Comparison of ENCODE assay signal across 14 cellular contexts in the genomic region with DNA sequence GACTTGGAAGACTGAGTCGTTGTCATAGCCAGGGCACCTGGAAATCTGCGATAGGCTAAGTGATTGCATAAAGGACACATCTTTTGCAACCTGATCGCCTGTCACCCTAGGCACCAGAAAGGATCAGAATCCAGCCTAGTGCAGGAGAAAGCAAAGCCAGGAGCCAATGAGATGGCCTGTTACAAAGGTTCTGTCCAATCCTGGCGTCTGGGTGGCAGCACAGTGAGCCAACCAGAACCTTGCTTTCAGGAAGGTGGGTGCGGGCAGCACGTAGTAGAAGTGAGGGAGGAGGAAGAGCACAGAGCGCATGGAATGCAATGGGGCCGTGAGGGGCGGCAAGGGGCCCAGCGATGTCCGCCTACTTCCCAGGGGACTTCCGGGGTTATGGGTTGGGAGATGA.
A peak's percentile ranks its signal among the peaks of the same experiment; 100 is the strongest.
DNase-seq lines count a peak whose midpoint lies in the region; ATAC-seq and TF ChIP-seq lines count a peak whose summit lies in the region.
"Had no signal": no experiment of that assay in that cellular context is flagged by ENCODE, and none has a peak within 500 bp of the region (broad histone marks: within the 10 kb centered on the region; RNA-seq: fewer than 3 reads in every experiment).

No MANE protein-coding gene starts in this region.

- peaks cover 2% of the 10 kb centered on the region for H3K27me3 Mint-ChIP-seq in activated T-helper 1 cell treated with anti-CD3 and anti-CD28 coated beads, Interleukin-12 subunit alpha, Interleukin-12 subunit beta, Interleukin-2, Interleukin-4 antibody, amounts not matched to agents 30 ng/mL and 10 ng/mL and 1 ng/mL, durations not matched to agents 14 hours and 24 hours and 36 hours (ENCODE audit: insufficient read depth)
- peaks cover 3% of the 10 kb centered on the region for H3K27me3 Mint-ChIP-seq in activated CD8-positive, alpha-beta T cell treated with anti-CD3 and anti-CD28 coated beads for 36 hours

- H3K4me3 ChIP-seq in trophoblast cell (ENCODE audit: low read depth, low read length) = no peak overlapping the region

- in situ Hi-C loops in GM13977 (cut with MboI; ENCODE audit: low pct_unique_long_range_greater_than_20kb, low sequenced_read_pairs, unreplicated experiment) = no loop called here

- no peaks in the 10 kb centered on the region for H3K79me1 ChIP-seq in trophoblast cell (ENCODE audit: low read length)

- H4K12ac ChIP-seq in trophoblast cell (ENCODE audit: low read depth, low read length) = no peak overlapping the region

- POLR2A ChIA-PET in activated CD8-positive, alpha-beta T cell treated with anti-CD3 and anti-CD28 coated beads for 36 hours (lab: Charles Lee) = no interaction called here

- H3K79me2 ChIP-seq in trophoblast cell (ENCODE audit: control insufficient read depth, insufficient read depth, low read length, poor library complexity) = no peaks in the 10 kb centered on the region

- no peak overlapping the region for H3K27ac ChIP-seq in trophoblast cell (ENCODE audit: low read depth, low read length)

- no peak overlapping the region for H3K14ac ChIP-seq in trophoblast cell (ENCODE audit: low read length)

- H2BK5ac ChIP-seq in trophoblast cell (ENCODE audit: low read depth, low read length, poor library complexity) = no peak overlapping the region

- no peaks in the 10 kb centered on the region for H3K27me3 ChIP-seq in trophoblast cell (ENCODE audit: insufficient read depth, low read length)

- no peak overlapping the region for H4K8ac ChIP-seq in trophoblast cell (ENCODE audit: low read depth, low read length)

- H3K4me3 Mint-ChIP-seq in activated T-helper 1 cell treated with anti-CD3 and anti-CD28 coated beads, Interleukin-12 subunit alpha, Interleukin-12 subunit beta, Interleukin-2, Interleukin-4 antibody, amounts not matched to agents 30 ng/mL and 10 ng/mL and 1 ng/mL, durations not matched to agents 14 hours and 24 hours and 36 hours = no peak overlapping the region
- peak overlapping the region; percentile 45 for H3K4me3 Mint-ChIP-seq in activated CD8-positive, alpha-beta T cell treated with anti-CD3 and anti-CD28 coated beads for 36 hours

- ATAC-seq in activated CD8-positive, alpha-beta T cell treated with anti-CD3 and anti-CD28 coated beads for 36 hours = peak; percentile 56

- no peaks in the 10 kb centered on the region for H3K9me3 Mint-ChIP-seq in activated T-helper 1 cell treated with anti-CD3 and anti-CD28 coated beads, Interleukin-12 subunit alpha, Interleukin-12 subunit beta, Interleukin-2, Interleukin-4 antibody, amounts not matched to agents 30 ng/mL and 10 ng/mL and 1 ng/mL, durations not matched to agents 14 hours and 24 hours and 36 hours
- H3K9me3 Mint-ChIP-seq in activated CD8-positive, alpha-beta T cell treated with anti-CD3 and anti-CD28 coated beads for 36 hours = no peaks in the 10 kb centered on the region

- no peak overlapping the region for H4K91ac ChIP-seq in trophoblast cell (ENCODE audit: low read depth, low read length)

- H3K36me3 Mint-ChIP-seq in activated T-helper 1 cell treated with anti-CD3 and anti-CD28 coated beads, Interleukin-12 subunit alpha, Interleukin-12 subunit beta, Interleukin-2, Interleukin-4 antibody, amounts not matched to agents 30 ng/mL and 10 ng/mL and 1 ng/mL, durations not matched to agents 14 hours and 24 hours and 36 hours (ENCODE audit: low read depth) = no peaks in the 10 kb centered on the region
- H3K36me3 Mint-ChIP-seq in activated CD8-positive, alpha-beta T cell treated with anti-CD3 and anti-CD28 coated beads for 36 hours (ENCODE audit: low read depth) = no peaks in the 10 kb centered on the region

- CTCF ChIA-PET in activated CD8-positive, alpha-beta T cell treated with anti-CD3 and anti-CD28 coated beads for 36 hours (lab: Charles Lee) = no interaction called here

- intact Hi-C loops in activated T-helper 1 cell treated with anti-CD3 and anti-CD28 coated beads, Interleukin-12 subunit alpha, Interleukin-12 subunit beta, Interleukin-2, Interleukin-4 antibody, amounts not matched to agents 30 ng/mL and 10 ng/mL and 1 ng/mL, durations not matched to agents 14 hours and 24 hours and 36 hours (cut with micrococcal nuclease) = no loop called here
- intact Hi-C loops in activated CD8-positive, alpha-beta T cell treated with anti-CD3 and anti-CD28 coated beads for 36 hours (cut with micrococcal nuclease) = no loop called here

- no peak overlapping the region for H2AK5ac ChIP-seq in trophoblast cell (ENCODE audit: low read length)

- H3K4me2 ChIP-seq in trophoblast cell (ENCODE audit: low read length) = no peak overlapping the region
- H3K4me2 ChIP-seq: SK-N-SH had no signal

- H3K27ac Mint-ChIP-seq in activated T-helper 1 cell treated with anti-CD3 and anti-CD28 coated beads, Interleukin-12 subunit alpha, Interleukin-12 subunit beta, Interleukin-2, Interleukin-4 antibody, amounts not matched to agents 30 ng/mL and 10 ng/mL and 1 ng/mL, durations not matched to agents 14 hours and 24 hours and 36 hours = no peak overlapping the region
- H3K27ac Mint-ChIP-seq in activated CD8-positive, alpha-beta T cell treated with anti-CD3 and anti-CD28 coated beads for 36 hours = no peak overlapping the region

- no peaks in the 10 kb centered on the region for H3K36me3 ChIP-seq in trophoblast cell (ENCODE audit: control insufficient read depth in 1 of 2, insufficient read depth in 2 of 2, low read length in 2 of 2)

- DNase-seq in activated T-helper 1 cell treated with Interleukin-2 at 50 U/mL for 16 hours (ENCODE audit: low read depth) (peak; percentile 3), HT1080 (ENCODE audit: low read depth) (peak; percentile 5), trophoblast cell (no peak), GM13977 (ENCODE audit: low spot score) (no peak), cortex of kidney (lab: John Stamatoyannopoulos, UW) (no peak), mucosa of gallbladder (ENCODE audit: low spot score) (no peak)
- no peak for DNase-seq in activated T-helper 1 cell treated with anti-CD3 and anti-CD28 coated beads, Interleukin-12 subunit alpha, Interleukin-12 subunit beta, Interleukin-2, Interleukin-4 antibody, amounts not matched to agents 30 ng/mL and 10 ng/mL and 1 ng/mL, durations not matched to agents 14 hours and 24 hours and 36 hours (ENCODE audit: low spot score)
- DNase-seq in activated CD8-positive, alpha-beta T cell treated with anti-CD3 and anti-CD28 coated beads for 36 hours = peak; percentile 36
- DNase-seq: ACHN; activated CD4-positive, CD25-positive, alpha-beta regulatory T cell treated with anti-CD3 and anti-CD28 coated beads, Interleukin-2, amount 50 U/mL, for 72 hours; DMS53; mammary epithelial cell; NCI-H146; SK-N-SH had no signal

- no peak overlapping the region for H3K4ac ChIP-seq in trophoblast cell (ENCODE audit: low read depth, low read length)

- no peak overlapping the region for H2BK12ac ChIP-seq in trophoblast cell (ENCODE audit: low read length)

- H3K9me3 ChIP-seq in trophoblast cell (ENCODE audit: insufficient read depth, low read depth, low read length) = peaks cover 2% of the 10 kb centered on the region
- H3K9me3 ChIP-seq: SK-N-SH had no signal

- no peak overlapping the region for H3K18ac ChIP-seq in trophoblast cell (ENCODE audit: low read length)

- H3K9ac ChIP-seq in trophoblast cell (ENCODE audit: low read length) = no peak overlapping the region
- H3K9ac ChIP-seq: SK-N-SH had no signal

- TF ChIP-seq CTCF in activated CD8-positive, alpha-beta T cell treated with anti-CD3 and anti-CD28 coated beads for 36 hours (IDR thresholded peaks at IDR 0.05) = no peak
- no peak for TF ChIP-seq CTCF in GM13977 (IDR thresholded peaks at IDR 0.05; ENCODE audit: extremely low read depth, insufficient read depth, missing control alignments)

- no peak overlapping the region for H2AFZ ChIP-seq in trophoblast cell (ENCODE audit: insufficient read depth, low read length, poor library complexity)

- H2BK120ac ChIP-seq in trophoblast cell (ENCODE audit: insufficient read depth, low read length, poor library complexity) = no peak overlapping the region

- WGBS in trophoblast cell (ENCODE audit: extremely low coverage, insufficient coverage, insufficient read length) = no CpG with 5 or more reads among the region's 12 CpGs

- peak overlapping the region; percentile 6 for H3K23ac ChIP-seq in trophoblast cell (ENCODE audit: low read length)

- H3K4me1 Mint-ChIP-seq in activated T-helper 1 cell treated with anti-CD3 and anti-CD28 coated beads, Interleukin-12 subunit alpha, Interleukin-12 subunit beta, Interleukin-2, Interleukin-4 antibody, amounts not matched to agents 30 ng/mL and 10 ng/mL and 1 ng/mL, durations not matched to agents 14 hours and 24 hours and 36 hours (ENCODE audit: low read depth) = no peaks in the 10 kb centered on the region
- no peaks in the 10 kb centered on the region for H3K4me1 Mint-ChIP-seq in activated CD8-positive, alpha-beta T cell treated with anti-CD3 and anti-CD28 coated beads for 36 hours (ENCODE audit: low read depth)

- H3K4me1 ChIP-seq in trophoblast cell (ENCODE audit: control insufficient read depth in 1 of 2, insufficient read depth in 2 of 2, low read length in 2 of 2) = peaks cover 0 to 2% of the 10 kb centered on the region in 2 experiments

Comparison
In these comparisons a context has a peak if more than half of its experiments do, and no peak if none do; other contexts are left out.
1. DNase-seq: peak in activated T-helper 1 cell treated with Interleukin-2 at 50 U/mL for 16 hours (single experiment), HT1080 (single experiment) and activated CD8-positive, alpha-beta T cell treated with anti-CD3 and anti-CD28 coated beads for 36 hours (single experiment); none in activated T-helper 1 cell treated with anti-CD3 and anti-CD28 coated beads, Interleukin-12 subunit alpha, Interleukin-12 subunit beta, Interleukin-2, Interleukin-4 antibody, amounts not matched to agents 30 ng/mL and 10 ng/mL and 1 ng/mL, durations not matched to agents 14 hours and 24 hours and 36 hours (single experiment), trophoblast cell (0 of 2), GM13977 (single experiment), cortex of kidney (single experiment) and mucosa of gallbladder (single experiment).